In genomic region chr5:179307931-179308471, GRCh38 we compare ENCODE assay signal across 24 cellular contexts. TPM values are rescaled to one million over a fixed set of nuclear protein-coding genes. Genes with fewer than 3 reads are reported as not detected.
A peak's percentile ranks its signal among the peaks of the same experiment; 100 is the strongest.
DNase-seq lines count a peak whose midpoint lies in the region; ATAC-seq and TF ChIP-seq lines count a peak whose summit lies in the region.
"Had no signal": no experiment of that assay in that cellular context is flagged by ENCODE, and none has a peak within 500 bp of the region (broad histone marks: within the 10 kb centered on the region; RNA-seq: fewer than 3 reads in every experiment).

No MANE protein-coding gene starts in this region.

- no peaks in the 10 kb centered on the region for H3K27me3 Mint-ChIP-seq in mesothelial cell of epicardium (ENCODE audit: low read depth)
- H3K27me3 Mint-ChIP-seq: activated CD8-positive, alpha-beta memory T cell treated with anti-CD3 and anti-CD28 coated beads, Interleukin-2, amount 10 ng/mL, durations not matched to agents 7 days and 5 days; CD4-positive, alpha-beta T cell had no signal

- peak overlapping the region in 1 of 2 experiments; percentile 92 for H3K14ac ChIP-seq in mesenchymal stem cell (ENCODE audit: low read length in 2 of 2)

- no peak for ATAC-seq in RWPE2 (ENCODE audit: low read depth)
- no peak for ATAC-seq in GM19463 (IDR thresholded peaks at IDR 0.05; ENCODE audit: unreplicated experiment)
- ATAC-seq: activated CD8-positive, alpha-beta memory T cell treated with anti-CD3 and anti-CD28 coated beads, Interleukin-2, amount 10 ng/mL, durations not matched to agents 7 days and 5 days had no signal

- H2BK5ac ChIP-seq in mesenchymal stem cell (ENCODE audit: low read depth, low read length, poor library complexity, severe bottlenecking): no peak overlapping the region

- peak overlapping the region; percentile 50 for H4K91ac ChIP-seq in mesenchymal stem cell (ENCODE audit: low read length)

- no peak overlapping the region for H3K18ac ChIP-seq in mesenchymal stem cell (ENCODE audit: low read depth in 1 of 2, low read length in 2 of 2)

- H3K4me2 ChIP-seq in mesenchymal stem cell (ENCODE audit: low read length, poor library complexity, severe bottlenecking): no peak overlapping the region
- H3K4me2 ChIP-seq in skeletal muscle satellite cell (ENCODE audit: low read length): no peak overlapping the region
- H3K4me2 ChIP-seq: smooth muscle cell had no signal

- H3K23ac ChIP-seq in mesenchymal stem cell (ENCODE audit: low read length in 2 of 2): no peak overlapping the region

- TF ChIP-seq CTCF in RWPE2 (IDR thresholded peaks at IDR 0.05; ENCODE audit: poor library complexity, severe bottlenecking) (no peak), mesothelial cell of epicardium (IDR thresholded peaks at IDR 0.05; ENCODE audit: unreplicated experiment) (no peak)

- H3K36me3 ChIP-seq in RWPE2 (ENCODE audit: low read depth): no peaks in the 10 kb centered on the region
- H3K36me3 ChIP-seq in mesenchymal stem cell (ENCODE audit: control insufficient read depth in 1 of 2, insufficient read depth in 2 of 2, low read depth in 1 of 2, low read length in 2 of 2): no peaks in the 10 kb centered on the region
- H3K36me3 ChIP-seq in skeletal muscle satellite cell (ENCODE audit: insufficient read depth, low read length): peaks cover 6% of the 10 kb centered on the region
- H3K36me3 ChIP-seq: transverse colon had no signal

- no peak overlapping the region for H3K9ac ChIP-seq in mesenchymal stem cell (ENCODE audit: low read length)
- H3K9ac ChIP-seq in skeletal muscle satellite cell (ENCODE audit: low read depth, low read length): peak overlapping the region; percentile 3

- H2AFZ ChIP-seq in mesenchymal stem cell (ENCODE audit: low read depth, low read length): no peak overlapping the region

- H2BK120ac ChIP-seq in mesenchymal stem cell (ENCODE audit: low read depth, low read length): no peak overlapping the region

- no peak overlapping the region for H2BK15ac ChIP-seq in mesenchymal stem cell (ENCODE audit: low read depth, poor library complexity, severe bottlenecking)

- H3K27me3 ChIP-seq in RWPE2 (ENCODE audit: insufficient read depth, poor library complexity, severe bottlenecking): no peaks in the 10 kb centered on the region
- H3K27me3 ChIP-seq in mesenchymal stem cell (ENCODE audit: control insufficient read depth in 1 of 2, insufficient read depth in 1 of 2, low read length in 2 of 2): no peaks in the 10 kb centered on the region
- no peaks in the 10 kb centered on the region for H3K27me3 ChIP-seq in skeletal muscle satellite cell (ENCODE audit: control insufficient read depth, insufficient read depth, low read length)
- H3K27me3 ChIP-seq: transverse colon had no signal

- H3K4me1 ChIP-seq in RWPE2 (ENCODE audit: insufficient read depth, poor library complexity, severe bottlenecking) (no peaks in the 10 kb centered on the region), mesenchymal stem cell (ENCODE audit: control insufficient read depth, insufficient read depth, low read depth, low read length) (no peaks in the 10 kb centered on the region), skeletal muscle satellite cell (ENCODE audit: control insufficient read depth, insufficient read depth, low read length) (peaks cover 47% of the 10 kb centered on the region)
- H3K4me1 ChIP-seq: transverse colon had no signal

- no peaks in the 10 kb centered on the region for H3K79me1 ChIP-seq in mesenchymal stem cell (replicated peaks; ENCODE audit: low read length, poor library complexity, severe bottlenecking)

- no peak overlapping the region for H2BK12ac ChIP-seq in mesenchymal stem cell (ENCODE audit: low read length in 2 of 2)

- DNase-seq in G401 (ENCODE audit: low spot score) (peak; percentile 66), RWPE2 (ENCODE audit: low spot score) (peak; percentile 48), mesenchymal stem cell (no peak), mesothelial cell of epicardium (ENCODE audit: low spot score in 2 of 2, unreplicated experiment in 2 of 2) (no peak), HUDEP-2 (lab: John Stamatoyannopoulos, UW; ENCODE audit: unreplicated experiment in 76 of 76) (no peak)
- DNase-seq: activated CD4-positive, CD25-positive, alpha-beta regulatory T cell; activated CD8-positive, alpha-beta memory T cell treated with anti-CD3 and anti-CD28 coated beads, Interleukin-2, amount 10 ng/mL, durations not matched to agents 7 days and 5 days; activated naive CD4-positive, alpha-beta T cell; activated T-cell treated with anti-CD3 and anti-CD28 coated beads, Interleukin-2, amount 50 U/mL, for 48 hours; CD4-positive, alpha-beta T cell; cerebellar nuclear complex; Kasumi-1; kidney glomerular epithelial cell; mammary epithelial cell; MV-4-11; NCI-H2171; NCI-H524 treated with DMSO at 0.1 percent for 48 hours; stimulated activated CD4-positive, alpha-beta T cell treated with anti-CD3 and anti-CD28 coated beads, Interleukin-2, amount 100 ng/mL, for 24 hours; SW 1271; transverse colon had no signal

- in situ Hi-C loops in G401 (cut with HindIII; ENCODE audit: low sequenced_read_pairs): no loop called here

- H4K8ac ChIP-seq in mesenchymal stem cell (ENCODE audit: low read length): peak overlapping the region; percentile 37

- no peak overlapping the region for H3K27ac Mint-ChIP-seq in mesothelial cell of epicardium
- H3K27ac Mint-ChIP-seq: activated CD8-positive, alpha-beta memory T cell treated with anti-CD3 and anti-CD28 coated beads, Interleukin-2, amount 10 ng/mL, durations not matched to agents 7 days and 5 days; CD4-positive, alpha-beta T cell had no signal

- H3K4me3 ChIP-seq in RWPE2 (ENCODE audit: severe bottlenecking): no peak overlapping the region
- no peak overlapping the region for H3K4me3 ChIP-seq in mesenchymal stem cell (ENCODE audit: insufficient read depth in 1 of 2, low read depth in 1 of 2, low read length in 2 of 2)
- no peak overlapping the region for H3K4me3 ChIP-seq in skeletal muscle satellite cell (ENCODE audit: low read length)
- H3K4me3 ChIP-seq: smooth muscle cell, transverse colon had no signal

- H3K4me1 Mint-ChIP-seq in mesothelial cell of epicardium: no peaks in the 10 kb centered on the region
- H3K4me1 Mint-ChIP-seq: activated CD8-positive, alpha-beta memory T cell treated with anti-CD3 and anti-CD28 coated beads, Interleukin-2, amount 10 ng/mL, durations not matched to agents 7 days and 5 days had no signal

- no peak overlapping the region for H3K4me3 Mint-ChIP-seq in mesothelial cell of epicardium
- H3K4me3 Mint-ChIP-seq: activated CD8-positive, alpha-beta memory T cell treated with anti-CD3 and anti-CD28 coated beads, Interleukin-2, amount 10 ng/mL, durations not matched to agents 7 days and 5 days; CD4-positive, alpha-beta T cell had no signal

- WGBS in mesenchymal stem cell: 94% methylated on average over 24 of the region's 24 CpGs

- H3K9me3 ChIP-seq in RWPE2 (ENCODE audit: severe bottlenecking) (peaks cover 14% of the 10 kb centered on the region), mesenchymal stem cell (ENCODE audit: control insufficient read depth, low read length) (no peaks in the 10 kb centered on the region), skeletal muscle satellite cell (replicated peaks; ENCODE audit: low read length) (no peaks in the 10 kb centered on the region)

- H2AK5ac ChIP-seq in mesenchymal stem cell (ENCODE audit: low read length, severe bottlenecking): no peak overlapping the region

- H3K9me3 Mint-ChIP-seq in mesothelial cell of epicardium: peaks cover 32% of the 10 kb centered on the region

- no peaks in the 10 kb centered on the region for H3K36me3 Mint-ChIP-seq in mesothelial cell of epicardium
- H3K36me3 Mint-ChIP-seq: activated CD8-positive, alpha-beta memory T cell treated with anti-CD3 and anti-CD28 coated beads, Interleukin-2, amount 10 ng/mL, durations not matched to agents 7 days and 5 days had no signal

- no peak overlapping the region for H3K4ac ChIP-seq in mesenchymal stem cell (ENCODE audit: low read depth in 1 of 2, low read length in 2 of 2)

- no peak overlapping the region for H3K27ac ChIP-seq in RWPE2 (ENCODE audit: poor library complexity, severe bottlenecking)
- H3K27ac ChIP-seq in mesenchymal stem cell (ENCODE audit: low read length, poor library complexity, severe bottlenecking): no peak overlapping the region
- H3K27ac ChIP-seq: HL-60, transverse colon had no signal

RNA-seq across cellular contexts. Expression of gene ADAMTS2, which starts 37.3 kb away (rescaled TPM):
- total RNA-seq in G401 (2014; rRNA removed; shearing (Covaris generic)): not detected in 2 replicates
- 46.7 TPM for polyA plus RNA-seq in mesenchymal stem cell (2013, experiment 1 of 2)
- polyA plus RNA-seq in mesenchymal stem cell (2013, experiment 2 of 2): 45.4 TPM
- 52.0 and 56.0 TPM in 2 replicates for total RNA-seq in skeletal muscle satellite cell (2012; rRNA removed)
- total RNA-seq in mesothelial cell of epicardium: 8.2 to 10.5 TPM (median 9.5 TPM) in 3 replicates
- total RNA-seq: activated CD8-positive, alpha-beta memory T cell treated with anti-CD3 and anti-CD28 coated beads, Interleukin-2, amount 10 ng/mL, durations not matched to agents 7 days and 5 days; CD4-positive, alpha-beta T cell had no signal

Comparison
In these comparisons a context has a peak if more than half of its experiments do, and no peak if none do; other contexts are left out.
1. DNase-seq: peak in G401 (single experiment) and RWPE2 (single experiment); none in mesenchymal stem cell (single experiment), mesothelial cell of epicardium (0 of 2) and HUDEP-2 (0 of 76).